8 cellular contexts compared by ENCODE assay signal in genomic region chr1:39575191-39576015, GRCh38. TPM values are rescaled to one million over a fixed set of nuclear protein-coding genes. Genes with fewer than 3 reads are reported as not detected.
DNase-seq lines count a peak whose midpoint lies in the region; ATAC-seq and TF ChIP-seq lines count a peak whose summit lies in the region.

No MANE protein-coding gene starts in this region.

- no peak for TF ChIP-seq POLR2A in testis (IDR thresholded peaks at IDR 0.05)

- H3K18ac ChIP-seq in H9 (ENCODE audit: insufficient read length, low read depth, low read length): peak overlapping the region; percentile 72

- H3K23ac ChIP-seq in H9 (ENCODE audit: insufficient read length, low read depth, low read length): no peak overlapping the region

- H3K4me1 ChIP-seq in BE2C: no peaks in the 10 kb centered on the region
- peaks cover 3% of the 10 kb centered on the region for H3K4me1 ChIP-seq in H9 (ENCODE audit: insufficient read depth, low read length)
- H3K4me1 ChIP-seq in testis: peaks cover 14% of the 10 kb centered on the region

- H3K27ac ChIP-seq in H9 (ENCODE audit: insufficient read length, low read depth, low read length): no peak overlapping the region
- peak overlapping the region; percentile 79 to 95 for H3K27ac ChIP-seq in testis

- H2AK5ac ChIP-seq in H9 (ENCODE audit: insufficient read length, low read length): no peak overlapping the region

- H3K27me3 Mint-ChIP-seq in H9 (ENCODE audit: low read depth): peaks cover 3% of the 10 kb centered on the region
- no peaks in the 10 kb centered on the region for H3K27me3 Mint-ChIP-seq in activated T-helper 17 cell treated with anti-CD3 and anti-CD28 coated beads, Interleukin-2, amount 50 U/mL, for 72 hours
- peaks cover 0 to 2% of the 10 kb centered on the region in 2 donors for H3K27me3 Mint-ChIP-seq in natural killer cell treated with Interleukin-12 subunit alpha and Interleukin-12 subunit beta and Interleukin-15 and Interleukin-18, amount 100 ng/mL, for 72 hours

- no peaks in the 10 kb centered on the region for H3K79me1 ChIP-seq in H9 (ENCODE audit: insufficient read depth, low read depth, low read length, poor library complexity, severe bottlenecking)

- peak overlapping the region; percentile 85 to 92 for H3K4me3 Mint-ChIP-seq in H9
- peak overlapping the region; percentile 88 for H3K4me3 Mint-ChIP-seq in activated T-helper 17 cell treated with anti-CD3 and anti-CD28 coated beads, Interleukin-2, amount 50 U/mL, for 72 hours
- H3K4me3 Mint-ChIP-seq in natural killer cell treated with Interleukin-12 subunit alpha and Interleukin-12 subunit beta and Interleukin-15 and Interleukin-18, amount 100 ng/mL, for 72 hours: peak overlapping the region; percentile 94

- H2BK120ac ChIP-seq in H9 (ENCODE audit: low read depth, low read length, poor library complexity, severe bottlenecking): no peak overlapping the region

- H3K36me3 Mint-ChIP-seq in H9 (ENCODE audit: insufficient read depth in 1 of 3, low read depth in 3 of 3): peaks cover 39 to 53% (median 46%) of the 10 kb centered on the region in 3 experiments
- peaks cover 57% of the 10 kb centered on the region for H3K36me3 Mint-ChIP-seq in activated T-helper 17 cell treated with anti-CD3 and anti-CD28 coated beads, Interleukin-2, amount 50 U/mL, for 72 hours (ENCODE audit: low read depth)
- H3K36me3 Mint-ChIP-seq in natural killer cell treated with Interleukin-12 subunit alpha and Interleukin-12 subunit beta and Interleukin-15 and Interleukin-18, amount 100 ng/mL, for 72 hours: peaks cover 25% of the 10 kb centered on the region

- no peak overlapping the region for H2BK12ac ChIP-seq in H9 (ENCODE audit: insufficient read length, low read depth, low read length)

- TF ChIP-seq CTCF in BE2C (IDR thresholded peaks at IDR 0.05; ENCODE audit: low read depth, low read length) (no peak), H9 (conservative IDR thresholded peaks at IDR 0.05) (no peak), testis (IDR thresholded peaks at IDR 0.05) (no peak)

- H3K36me3 ChIP-seq in BE2C: peaks cover 50% of the 10 kb centered on the region
- H3K36me3 ChIP-seq in testis (ENCODE audit: low read depth, missing control alignments): no peaks in the 10 kb centered on the region

- no peaks in the 10 kb centered on the region for H3K9me3 Mint-ChIP-seq in H9
- no peaks in the 10 kb centered on the region for H3K9me3 Mint-ChIP-seq in activated T-helper 17 cell treated with anti-CD3 and anti-CD28 coated beads, Interleukin-2, amount 50 U/mL, for 72 hours
- no peaks in the 10 kb centered on the region for H3K9me3 Mint-ChIP-seq in natural killer cell treated with Interleukin-12 subunit alpha and Interleukin-12 subunit beta and Interleukin-15 and Interleukin-18, amount 100 ng/mL, for 72 hours

- peaks cover 14% of the 10 kb centered on the region for H3K23me2 ChIP-seq in H9 (ENCODE audit: insufficient read length, low read depth, low read length, poor library complexity, severe bottlenecking)

- H3K14ac ChIP-seq in H9 (ENCODE audit: insufficient read depth, low read length): peak overlapping the region; percentile 92

- no peak overlapping the region for H2AFZ ChIP-seq in H9 (ENCODE audit: low read length)

- peak overlapping the region; percentile 77 for H3K4me2 ChIP-seq in H9 (ENCODE audit: insufficient read depth, insufficient read length, low read length)

- ATAC-seq in activated T-helper 17 cell treated with anti-CD3 and anti-CD28 coated beads, Interleukin-2, amount 50 U/mL, for 72 hours (replicated peaks): peak; percentile 68
- ATAC-seq in natural killer cell treated with Interleukin-12 subunit alpha and Interleukin-12 subunit beta and Interleukin-15 and Interleukin-18, amount 100 ng/mL, for 72 hours: peak; percentile 67
- ATAC-seq in HG02763 (IDR thresholded peaks at IDR 0.05; ENCODE audit: unreplicated experiment): no peak

- H4K5ac ChIP-seq in H9 (ENCODE audit: insufficient read length, low read depth, low read length): no peak overlapping the region

- peak overlapping the region in 2 of 3 experiments; percentile 79 to 87; a peak in 4 of 7 replicates for H3K27ac Mint-ChIP-seq in H9
- peak overlapping the region; percentile 87 for H3K27ac Mint-ChIP-seq in activated T-helper 17 cell treated with anti-CD3 and anti-CD28 coated beads, Interleukin-2, amount 50 U/mL, for 72 hours
- H3K27ac Mint-ChIP-seq in natural killer cell treated with Interleukin-12 subunit alpha and Interleukin-12 subunit beta and Interleukin-15 and Interleukin-18, amount 100 ng/mL, for 72 hours: peak overlapping the region; percentile 81 to 90

- H3T11ph ChIP-seq in H9 (ENCODE audit: low read length): no peak overlapping the region

- H3K9ac ChIP-seq in H9 (ENCODE audit: extremely low read depth, insufficient read length, low read length): peak overlapping the region; percentile 85

- peak; percentile 48 for DNase-seq in BE2C
- peak; percentile 42 for DNase-seq in H9
- peak; percentile 73 for DNase-seq in OCI-M1 (lab: John Stamatoyannopoulos, UW)
- DNase-seq in fibroblast of peridontal ligament (ENCODE audit: extremely low read depth): peak; percentile 50
- peak; percentile 69 for DNase-seq in natural killer cell treated with Interleukin-12 subunit alpha and Interleukin-12 subunit beta and Interleukin-15 and Interleukin-18, amount 100 ng/mL, for 72 hours (ENCODE audit: low spot score)
- DNase-seq in testis: peak; percentile 74

- no peak overlapping the region for H2BK15ac ChIP-seq in H9 (ENCODE audit: low read depth, low read length)

- H3K27me3 ChIP-seq in BE2C: no peaks in the 10 kb centered on the region
- no peaks in the 10 kb centered on the region for H3K27me3 ChIP-seq in H9 (ENCODE audit: insufficient read depth, low read length)
- H3K27me3 ChIP-seq in testis: no peaks in the 10 kb centered on the region

- H3K56ac ChIP-seq in H9 (ENCODE audit: insufficient read length, low read depth, low read length): no peak overlapping the region

- no peak overlapping the region; the same call in 1 of the 2 replicates for H3K4ac ChIP-seq in H9 (ENCODE audit: low read depth, low read length)

- intact Hi-C loops in testis (cut with DNase I; ENCODE audit: low total_unique reads): no loop called here

- peak overlapping the region; percentile 77 for H3K4me3 ChIP-seq in BE2C (ENCODE audit: low read depth, low read length)
- H3K4me3 ChIP-seq in testis: peak overlapping the region; percentile 91 to 96

- no peaks in the 10 kb centered on the region for H4K20me1 ChIP-seq in H9 (ENCODE audit: control insufficient read depth, insufficient read depth, insufficient read length)

- WGBS in H9 (ENCODE audit: extremely low coverage, insufficient read length, low lambda C conversion rate): no CpG with 5 or more reads among the region's 48 CpGs
- 2 to 5% methylated on average over 12 to 45 of the region's 48 CpGs for WGBS in testis, 2 donors

- H2BK20ac ChIP-seq in H9 (ENCODE audit: low read depth, low read length, poor library complexity, severe bottlenecking): no peak overlapping the region

- H3K9me3 ChIP-seq in BE2C (no peaks in the 10 kb centered on the region), H9 (ENCODE audit: control insufficient read depth, low read depth, low read length) (no peaks in the 10 kb centered on the region), testis (no peaks in the 10 kb centered on the region)

- peaks cover 26 to 27% of the 10 kb centered on the region in 2 experiments for H3K4me1 Mint-ChIP-seq in H9
- H3K4me1 Mint-ChIP-seq in activated T-helper 17 cell treated with anti-CD3 and anti-CD28 coated beads, Interleukin-2, amount 50 U/mL, for 72 hours: peaks cover 25% of the 10 kb centered on the region
- peaks cover 26 to 28% of the 10 kb centered on the region in 2 donors for H3K4me1 Mint-ChIP-seq in natural killer cell treated with Interleukin-12 subunit alpha and Interleukin-12 subunit beta and Interleukin-15 and Interleukin-18, amount 100 ng/mL, for 72 hours (ENCODE audit: low read depth in 2 of 2)

- no peak overlapping the region for H4K8ac ChIP-seq in H9 (replicated peaks; ENCODE audit: insufficient read length, low read depth, low read length)

- H2BK5ac ChIP-seq in H9 (ENCODE audit: insufficient read length, low read length): no peak overlapping the region

- H3K79me2 ChIP-seq in H9 (ENCODE audit: insufficient read depth, low read length): peaks cover 32% of the 10 kb centered on the region; the same call in 1 of the 2 replicates

- H4K91ac ChIP-seq in H9 (ENCODE audit: insufficient read length, low read depth, low read length): no peak overlapping the region

RNA-seq across cellular contexts. Expression of gene PABPC4, which starts 1.2 kb away (rescaled TPM):
- 88.5 TPM for polyA plus RNA-seq in BE2C (2012; ENCODE audit: insufficient read depth, insufficient read length, low read depth)
- total RNA-seq in H9 (2021) (368 and 377 TPM in 2 replicates), testis (100 to 1,000 TPM; 407 to 411 TPM)
- total RNA-seq in activated T-helper 17 cell treated with anti-CD3 and anti-CD28 coated beads, Interleukin-2, amount 50 U/mL, for 72 hours: 100 to 1,000 TPM; 181 to 246 TPM
- 100 to 1,000 TPM; 189 to 372 TPM for total RNA-seq in natural killer cell treated with Interleukin-12 subunit alpha and Interleukin-12 subunit beta and Interleukin-15 and Interleukin-18, amount 100 ng/mL, for 72 hours
- 229 TPM for polyA plus RNA-seq in testis (ENCODE audit: insufficient read depth, low read depth, low replicate concordance)
